Comparison of ENCODE assay signal across 14 cellular contexts in genomic region chr17:77772899-77773358, GRCh38.
DNase-seq lines count a peak whose midpoint lies in the region; ATAC-seq, FAIRE-seq and TF ChIP-seq lines count a peak whose summit lies in the region.
"Had no signal": no experiment of that assay in that cellular context is flagged by ENCODE, and none has a peak within 500 bp of the region (broad histone marks: within the 10 kb centered on the region; RNA-seq: fewer than 3 reads in every experiment).

No MANE protein-coding gene starts in this region.

- no peak overlapping the region for H3K27ac Mint-ChIP-seq in activated T-helper 17 cell treated with anti-CD3 and anti-CD28 coated beads, Interleukin-2, amount 50 U/mL, for 72 hours
- H3K27ac Mint-ChIP-seq: CD14-positive monocyte; stimulated activated naive CD8-positive, alpha-beta T cell treated with anti-CD3 and anti-CD28 coated beads, Interleukin-15, Interleukin-2, amounts not matched to agents 100 ng/mL and 50 ng/mL, for 24 hours had no signal

- H3K27me3 ChIP-seq in right atrium auricular region (no peaks in the 10 kb centered on the region), HepG2 (ENCODE audit: control insufficient read depth in 1 of 2, insufficient read depth in 2 of 2, low read length in 2 of 2) (peaks cover 8 to 76% of the 10 kb centered on the region in 2 experiments)

- intact Hi-C loops in Right ventricle myocardium superior (cut with DNase I) (loop anchor here (5.0 kb wide), 1 partner anchor 239 kb away; no protein-coding TSS in a partner anchor), HepG2 (cut with micrococcal nuclease; ENCODE audit: unreplicated experiment) (loop anchor here (1.0 to 10.0 kb wide), 2 partner anchors 20 to 232 kb away; no protein-coding TSS in a partner anchor)

- CTCF ChIA-PET in HepG2 (lab: Yijun Ruan, JAX; ENCODE audit: low intra/inter-chr PET ratio, low total read pairs): no interaction called here

- H3K4me1 Mint-ChIP-seq in activated T-helper 17 cell treated with anti-CD3 and anti-CD28 coated beads, Interleukin-2, amount 50 U/mL, for 72 hours: peaks cover 6% of the 10 kb centered on the region

- no peak overlapping the region for H3K4me3 Mint-ChIP-seq in activated T-helper 17 cell treated with anti-CD3 and anti-CD28 coated beads, Interleukin-2, amount 50 U/mL, for 72 hours
- H3K4me3 Mint-ChIP-seq: stimulated activated naive CD8-positive, alpha-beta T cell treated with anti-CD3 and anti-CD28 coated beads, Interleukin-15, Interleukin-2, amounts not matched to agents 100 ng/mL and 50 ng/mL, for 24 hours had no signal

- DNase-seq in Right ventricle myocardium superior (no peak), right atrium auricular region (ENCODE audit: low spot score) (no peak), HepG2 (ENCODE audit: low spot score) (no peak), HUDEP-2 (lab: John Stamatoyannopoulos, UW; ENCODE audit: unreplicated experiment in 76 of 76) (no peak), SKM-1 (lab: John Stamatoyannopoulos, UW; ENCODE audit: unreplicated experiment) (no peak)
- DNase-seq: amniotic stem cell, HCEC 1CT, NCI-H1092 had no signal

- no peaks in the 10 kb centered on the region for H3K9me3 Mint-ChIP-seq in activated T-helper 17 cell treated with anti-CD3 and anti-CD28 coated beads, Interleukin-2, amount 50 U/mL, for 72 hours
- H3K9me3 Mint-ChIP-seq: stimulated activated naive CD8-positive, alpha-beta T cell treated with anti-CD3 and anti-CD28 coated beads, Interleukin-15, Interleukin-2, amounts not matched to agents 100 ng/mL and 50 ng/mL, for 24 hours had no signal

- H3K9me3 ChIP-seq in right atrium auricular region: no peaks in the 10 kb centered on the region
- no peaks in the 10 kb centered on the region for H3K9me3 ChIP-seq in HepG2 (ENCODE audit: low read length)

- H3K27ac ChIP-seq in right atrium auricular region (peak overlapping the region in 1 of 2 donors; percentile 12), HepG2 (ENCODE audit: extremely low read length, insufficient read depth, low read length) (no peak overlapping the region)

- WGBS in HepG2 (ENCODE audit: low lambda C conversion rate): 5% methylated on average over 6 of the region's 6 CpGs

- POLR2A ChIA-PET in HepG2 (lab: Yijun Ruan, JAX): no interaction called here

- H3K9ac ChIP-seq in HepG2 (ENCODE audit: insufficient read depth, low read depth, low read length): no peak overlapping the region

- no peak for TF ChIP-seq EP300 in HepG2 (IDR thresholded peaks at IDR 0.05; ENCODE audit: low read depth in 2 of 2, low read length in 2 of 2)
- TF ChIP-seq EP300 in HepG2 (CRISPR knock-in tag; IDR thresholded peaks at IDR 0.05; ENCODE audit: borderline replicate concordance): no peak

- in situ Hi-C loops in HepG2 (cut with HindIII; ENCODE audit: extremely low pct_ligation_motif_present, low pct_unique_long_range_greater_than_20kb): no loop called here

- H3K79me2 ChIP-seq in HepG2 (ENCODE audit: insufficient read depth, low read length): no peaks in the 10 kb centered on the region

- peak; percentile 16 for ATAC-seq in Right ventricle myocardium superior (ENCODE audit: poor library complexity)
- peak; percentile 14 for ATAC-seq in activated T-helper 17 cell treated with anti-CD3 and anti-CD28 coated beads, Interleukin-2, amount 50 U/mL, for 72 hours (replicated peaks)
- ATAC-seq in HepG2: peak; percentile 49
- ATAC-seq in GM19351 (IDR thresholded peaks at IDR 0.05; ENCODE audit: unreplicated experiment): no peak
- ATAC-seq in GM18511 (IDR thresholded peaks at IDR 0.05; ENCODE audit: unreplicated experiment): no peak

- no peak overlapping the region for H2AFZ ChIP-seq in HepG2 (ENCODE audit: low read length)

- no TSS peak for BruUV-seq in HepG2 (replicated peaks; lab: Mats Ljungman, UMichigan)

- H3K36me3 ChIP-seq in right atrium auricular region (no peaks in the 10 kb centered on the region), HepG2 (replicated peaks in 1 of 2; ENCODE audit: control insufficient read depth in 1 of 2, insufficient read depth in 2 of 2, low read length in 2 of 2) (no peaks in the 10 kb centered on the region)

- H3K4me3 ChIP-seq in right atrium auricular region (no peak overlapping the region), HepG2 (replicated peaks in 1 of 3; ENCODE audit: insufficient read depth in 1 of 3, low read depth in 2 of 3, low read length in 3 of 3) (peak overlapping the region in 1 of 3 experiments; percentile 7; a peak in 1 of 6 replicates)

- H3K4me1 ChIP-seq in right atrium auricular region (peaks cover 0 to 12% of the 10 kb centered on the region in 2 donors), HepG2 (ENCODE audit: insufficient read depth, low read length) (no peaks in the 10 kb centered on the region)

- no peaks in the 10 kb centered on the region for H4K20me1 ChIP-seq in HepG2 (ENCODE audit: insufficient read depth, low read length)

- TF ChIP-seq RAD21 in HepG2 (CRISPR knock-in tag; IDR thresholded peaks at IDR 0.05): no peak

- no peak for TF ChIP-seq CTCF in right atrium auricular region (IDR thresholded peaks at IDR 0.05)
- TF ChIP-seq CTCF in HepG2 (CRISPR knock-in tag; IDR thresholded peaks at IDR 0.05): no peak

- H3K36me3 Mint-ChIP-seq in activated T-helper 17 cell treated with anti-CD3 and anti-CD28 coated beads, Interleukin-2, amount 50 U/mL, for 72 hours (ENCODE audit: low read depth): no peaks in the 10 kb centered on the region
- H3K36me3 Mint-ChIP-seq: CD14-positive monocyte had no signal

- no peaks in the 10 kb centered on the region for H3K27me3 Mint-ChIP-seq in activated T-helper 17 cell treated with anti-CD3 and anti-CD28 coated beads, Interleukin-2, amount 50 U/mL, for 72 hours
- H3K27me3 Mint-ChIP-seq: stimulated activated naive CD8-positive, alpha-beta T cell treated with anti-CD3 and anti-CD28 coated beads, Interleukin-15, Interleukin-2, amounts not matched to agents 100 ng/mL and 50 ng/mL, for 24 hours had no signal

- no peak for TF ChIP-seq POLR2A in HepG2 (IDR thresholded peaks at IDR 0.05; ENCODE audit: insufficient read depth in 1 of 2, low read depth in 2 of 2, low read length in 2 of 2)

- peak overlapping the region; percentile 25; the same call in 1 of the 2 replicates for H3K4me2 ChIP-seq in HepG2 (ENCODE audit: low read depth, low read length)

- no peak for FAIRE-seq in HepG2 (lab: Jason Lieb, UNC)
- FAIRE-seq: RCC 7860 had no signal

TF ChIP-seq in HepG2, 621 proteins besides CTCF, POLR2A, EP300 and RAD21:
- TF ChIP-seq ZNF543 (CRISPR knock-in tag; IDR thresholded peaks at IDR 0.05): 0 out of 2 replicates have a peak, but pooled peaks have one; percentile 28
- TF ChIP-seq YY1 (IDR thresholded peaks at IDR 0.05; ENCODE audit: insufficient read depth, insufficient replicate concordance, low read depth, low read length): no peak
- TF ChIP-seq MXD3 (CRISPR knock-in tag; IDR thresholded peaks at IDR 0.05): no peak
- peak; percentile 12; the same call in 1 of the 2 replicates for TF ChIP-seq ZNF839 (CRISPR knock-in tag; IDR thresholded peaks at IDR 0.05; ENCODE audit: borderline replicate concordance)
- TF ChIP-seq ZNF816 (CRISPR knock-in tag; IDR thresholded peaks at IDR 0.05; ENCODE audit: borderline replicate concordance): no peak
- TF ChIP-seq MEIS1 (CRISPR knock-in tag; IDR thresholded peaks at IDR 0.05; ENCODE audit: borderline replicate concordance): 0 out of 2 replicates have a peak, but pooled peaks have one; percentile 23
- no peak for TF ChIP-seq ZNF263 (CRISPR knock-in tag; IDR thresholded peaks at IDR 0.05)
- 0 out of 2 replicates have a peak, but pooled peaks have one; percentile 10 for TF ChIP-seq ZNF350 (CRISPR knock-in tag; IDR thresholded peaks at IDR 0.05; ENCODE audit: borderline replicate concordance, low read depth)
- peak; percentile 41; the same call in 1 of the 2 replicates for TF ChIP-seq KLF13 (CRISPR knock-in tag; IDR thresholded peaks at IDR 0.05)

Comparison
In these comparisons a context has a peak if more than half of its experiments do, and no peak if none do; other contexts are left out.
1. ATAC-seq: peak in Right ventricle myocardium superior (single experiment), activated T-helper 17 cell treated with anti-CD3 and anti-CD28 coated beads, Interleukin-2, amount 50 U/mL, for 72 hours (single experiment) and HepG2 (single experiment); none in GM19351 (single experiment) and GM18511 (single experiment).